In genomic region chr12:42447371-42447786, GRCh38 we compare ENCODE assay signal across 19 cellular contexts.
DNase-seq lines count a peak whose midpoint lies in the region; ATAC-seq and TF ChIP-seq lines count a peak whose summit lies in the region.
"Had no signal": no experiment of that assay in that cellular context is flagged by ENCODE, and none has a peak within 500 bp of the region (broad histone marks: within the 10 kb centered on the region; RNA-seq: fewer than 3 reads in every experiment).

No MANE protein-coding gene starts in this region.

- no peak overlapping the region for H3K4me3 Mint-ChIP-seq in memory B cell
- H3K4me3 Mint-ChIP-seq in T-cell = no peak overlapping the region

- H3K9me3 ChIP-seq in thyroid gland = no peaks in the 10 kb centered on the region

- peaks cover 26% of the 10 kb centered on the region for H3K4me1 Mint-ChIP-seq in memory B cell
- peaks cover 0 to 2% (median 0%) of the 10 kb centered on the region in 3 donors for H3K4me1 Mint-ChIP-seq in T-cell

- peaks cover 6% of the 10 kb centered on the region for H3K9me3 Mint-ChIP-seq in memory B cell
- H3K9me3 Mint-ChIP-seq in T-cell = peaks cover 0 to 11% (median 4%) of the 10 kb centered on the region in 3 donors

- H3K4me3 ChIP-seq in cardiac fibroblast (replicated peaks in 1 of 2; ENCODE audit: low read depth in 2 of 2, low read length in 2 of 2) (no peak overlapping the region), thyroid gland (replicated peaks in 1 of 3) (no peak overlapping the region)
- H3K4me3 ChIP-seq: PC-9, SJCRH30 had no signal

- ATAC-seq in memory B cell (ENCODE audit: low read depth) (peak; percentile 34), GM21390 (IDR thresholded peaks at IDR 0.05; ENCODE audit: unreplicated experiment) (no peak), T-cell (replicated peaks in 1 of 4) (no peak)
- ATAC-seq: left colon had no signal

- H3K4me1 ChIP-seq in thyroid gland = peaks cover 11 to 15% of the 10 kb centered on the region in 2 donors
- H3K4me1 ChIP-seq: SJCRH30 had no signal

- no peak for TF ChIP-seq POLR2A in thyroid gland (IDR thresholded peaks at IDR 0.05)

- DNase-seq in cardiac fibroblast (ENCODE audit: low read depth in 2 of 2) (peak; percentile 28 to 53), memory B cell (ENCODE audit: low spot score in 2 of 2) (no peak), thyroid gland (peak; percentile 20 to 40), T-cell (no peak)
- no peak for DNase-seq in activated CD4-positive, alpha-beta T cell treated with anti-CD3 and anti-CD28 coated beads for 48 hours
- DNase-seq: activated effector memory CD4-positive, alpha-beta T cell treated with Interleukin-2 at 50 U/mL for 16 hours; AML-193; Caco-2; Kasumi-1; left colon; NCI-H1436; NCI-H2171; NCI-H748 treated with DMSO at 0.1 percent for 48 hours; PC-9; posterior cingulate gyrus; SJCRH30; stimulated activated CD4-positive, alpha-beta T cell treated with anti-CD3 and anti-CD28 coated beads, Interleukin-4, amount 100 ng/mL, for 1 hour had no signal

- 27 to 39% methylated on average over 3 of the region's 3 CpGs for WGBS in thyroid gland, 2 donors

- POLR2A ChIA-PET in T-cell (lab: Charles Lee) = no interaction called here

- peaks cover 0 to 4% of the 10 kb centered on the region in 2 donors for H3K36me3 ChIP-seq in thyroid gland

- intact Hi-C loops in thyroid gland (cut with DNase I) = no loop called here

- H3K27ac Mint-ChIP-seq in memory B cell (peak overlapping the region; percentile 3), T-cell (no peak overlapping the region)

- no peaks in the 10 kb centered on the region for H3K27me3 ChIP-seq in thyroid gland
- H3K27me3 ChIP-seq: SJCRH30 had no signal

- no peaks in the 10 kb centered on the region for H3K27me3 Mint-ChIP-seq in memory B cell
- no peaks in the 10 kb centered on the region for H3K27me3 Mint-ChIP-seq in T-cell

- H3K36me3 Mint-ChIP-seq in memory B cell (peaks cover 38% of the 10 kb centered on the region), T-cell (peaks cover 74% of the 10 kb centered on the region)

- peak overlapping the region; percentile 24 to 77 (median 44) for H3K27ac ChIP-seq in thyroid gland
- H3K27ac ChIP-seq: PC-9, SJCRH30 had no signal

- CTCF ChIA-PET in T-cell (lab: Charles Lee) = no interaction called here

- TF ChIP-seq CTCF in cardiac fibroblast (IDR thresholded peaks at IDR 0.05; ENCODE audit: low read depth, low read length) (no peak), thyroid gland (IDR thresholded peaks at IDR 0.05) (no peak)

TF ChIP-seq in PFSK-1, 5 proteins besides CTCF, POLR2A, EP300 and RAD21:
- no peak for TF ChIP-seq TAF1 (IDR thresholded peaks at IDR 0.05; ENCODE audit: borderline replicate concordance, insufficient read depth, low read length)
- peak in 1 of 2 experiments; percentile 59; a peak in 1 of 4 replicates for TF ChIP-seq REST (IDR thresholded peaks at IDR 0.05; ENCODE audit: insufficient read depth in 1 of 2, low read depth in 2 of 2, low read length in 2 of 2)
- 0 out of 2 replicates have a peak, but pooled peaks have one; percentile 25 for TF ChIP-seq POLR2AphosphoS5 (IDR thresholded peaks at IDR 0.05; ENCODE audit: low read depth, low read length)
- TF ChIP-seq FOXP2 (optimal IDR thresholded peaks at IDR 0.05; ENCODE audit: borderline replicate concordance, extremely low read depth, extremely low read length, insufficient read depth) = no peak
- 0 out of 2 replicates have a peak, but pooled peaks have one; percentile 19 for TF ChIP-seq SIN3A (IDR thresholded peaks at IDR 0.05; ENCODE audit: borderline replicate concordance, insufficient read depth, low read length)

Comparison
In these comparisons a context has a peak if more than half of its experiments do, and no peak if none do; other contexts are left out.
1. DNase-seq: peak in cardiac fibroblast (2 of 2) and thyroid gland (2 of 2); none in memory B cell (0 of 2), T-cell (0 of 34) and activated CD4-positive, alpha-beta T cell treated with anti-CD3 and anti-CD28 coated beads for 48 hours (single experiment).